8 cellular contexts compared by ENCODE assay signal in genomic region chr9:128683340-128684064, GRCh38. TPM values are rescaled to one million over a fixed set of nuclear protein-coding genes. Genes with fewer than 3 reads are reported as not detected.
DNase-seq lines count a peak whose midpoint lies in the region; ATAC-seq, FAIRE-seq and TF ChIP-seq lines count a peak whose summit lies in the region.

No MANE protein-coding gene starts in this region.

- no peaks in the 10 kb centered on the region for H3K36me3 ChIP-seq in small intestine (ENCODE audit: control insufficient read depth in 2 of 2, insufficient read depth in 2 of 2, low read length in 2 of 2)

- H3K4me1 ChIP-seq in small intestine (ENCODE audit: control insufficient read depth in 2 of 2, insufficient read depth in 1 of 2, low read depth in 1 of 2, low read length in 1 of 2), result peaks cover 9 to 12% of the 10 kb centered on the region in 2 donors

- no peaks in the 10 kb centered on the region for H3K9me3 ChIP-seq in small intestine (ENCODE audit: control insufficient read depth, low read depth)

- ATAC-seq in GM18498 (IDR thresholded peaks at IDR 0.05; ENCODE audit: unreplicated experiment), result peak; percentile 34
- ATAC-seq in GM19467 (IDR thresholded peaks at IDR 0.05; ENCODE audit: unreplicated experiment), result no peak
- ATAC-seq in GM21576 (IDR thresholded peaks at IDR 0.05; ENCODE audit: unreplicated experiment), result no peak

- no peak for FAIRE-seq in small intestine (lab: Jason Lieb, UNC)

- H3K27ac ChIP-seq in small intestine (ENCODE audit: low read depth in 1 of 2, low read length in 1 of 2), result peak overlapping the region; percentile 90 to 98

- DNase-seq in AG09309 (ENCODE audit: low read depth), result no peak
- DNase-seq in NCI-H82 treated with DMSO at 0.1 percent for 48 hours (lab: John Stamatoyannopoulos, UW; ENCODE audit: unreplicated experiment), result peak; percentile 38
- no peak for DNase-seq in astrocyte of the cerebellum (ENCODE audit: low read depth)
- DNase-seq in iPS-NIHi11 (ENCODE audit: low spot score), result peak; percentile 88
- peak; percentile 78 for DNase-seq in small intestine

- TF ChIP-seq CTCF in AG09309 (IDR thresholded peaks at IDR 0.05; ENCODE audit: control insufficient read depth, insufficient read depth, low read depth, low read length, missing control alignments) (no peak), astrocyte of the cerebellum (IDR thresholded peaks at IDR 0.05; ENCODE audit: low read depth, low read length, missing control alignments) (no peak)

- H3K27me3 ChIP-seq in small intestine (ENCODE audit: control insufficient read depth in 2 of 2, insufficient read depth in 2 of 2, low read length in 2 of 2), result no peaks in the 10 kb centered on the region

- in situ Hi-C loops in astrocyte of the cerebellum (cut with HindIII; ENCODE audit: low sequenced_read_pairs), result no loop called here

- H3K4me3 ChIP-seq in AG09309 (ENCODE audit: control insufficient read depth, low read depth, low read length) (peak overlapping the region; percentile 68), astrocyte of the cerebellum (ENCODE audit: low read depth, low read length) (peak overlapping the region; percentile 56), small intestine (ENCODE audit: low read depth in 1 of 2, low read length in 2 of 2) (peak overlapping the region; percentile 67 to 69)

- 2 to 4% (median 3%) methylated on average over 21 of the region's 21 CpGs for WGBS in small intestine, 3 donors

RNA-seq across cellular contexts. Expression of gene SET, which starts 5.5 kb away (rescaled TPM):
- 100 to 1,000 TPM in 1 of 3 donors, 10 to 100 TPM in 2; 55.2 to 187 (median 83.8) TPM for polyA plus RNA-seq in small intestine

RNA-seq across cellular contexts. Expression of gene PKN3, which starts 18.8 kb away (rescaled TPM):
- polyA plus RNA-seq in small intestine, result 10 to 100 TPM in 1 of 3 donors, 1 to 10 TPM in 2; 4.1 to 12.3 (median 4.2) TPM

RNA-seq across cellular contexts. Expression of gene DYNC2I2, which starts 26.9 kb away (rescaled TPM):
- 100 to 1,000 TPM in 2 of 3 donors, 10 to 100 TPM in 1; 70.9 to 122 (median 114) TPM for polyA plus RNA-seq in small intestine

RNA-seq across cellular contexts. Expression of gene ZDHHC12, which starts 40.4 kb away (rescaled TPM):
- 10 to 100 TPM; 56.5 to 99.3 (median 80.7) TPM for polyA plus RNA-seq in small intestine

Comparison
In these comparisons a context has a peak if more than half of its experiments do, and no peak if none do; other contexts are left out.
1. DNase-seq: peak in NCI-H82 treated with DMSO at 0.1 percent for 48 hours (single experiment), iPS-NIHi11 (single experiment) and small intestine (single experiment); none in AG09309 (single experiment) and astrocyte of the cerebellum (single experiment).
2. Peak in every context shown above with its lines, with median percentiles within 50 percentile points of each other: H3K4me3 ChIP-seq.